20 cellular contexts compared by ENCODE assay signal in the genomic region with DNA sequence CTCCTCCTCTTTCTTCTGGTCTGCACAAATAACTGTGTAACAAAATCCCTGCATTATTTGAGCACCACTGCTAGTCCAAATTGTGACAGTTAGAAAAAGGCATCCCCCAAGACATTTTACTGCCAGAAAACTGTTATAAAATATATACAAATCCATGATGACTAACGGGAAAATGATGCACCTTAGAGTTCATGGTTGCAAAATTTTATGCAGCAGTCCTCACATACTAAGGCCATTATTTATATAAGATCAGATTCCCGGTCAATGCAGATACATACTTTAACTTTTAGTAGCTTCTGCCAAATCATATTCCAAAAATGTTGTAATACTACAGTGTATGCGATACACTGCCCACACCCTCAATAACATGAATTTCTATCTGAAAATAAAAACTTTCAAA.
DNase-seq lines count a peak whose midpoint lies in the region; ATAC-seq and TF ChIP-seq lines count a peak whose summit lies in the region.
"Had no signal": no experiment of that assay in that cellular context is flagged by ENCODE, and none has a peak within 500 bp of the region (broad histone marks: within the 10 kb centered on the region; RNA-seq: fewer than 3 reads in every experiment).

No MANE protein-coding gene starts in this region.

- H3K4me3 ChIP-seq in left ventricle myocardium inferior (no peak overlapping the region), heart left ventricle (no peak overlapping the region), fibroblast of the aortic adventitia (ENCODE audit: low read depth, low read length) (no peak overlapping the region)
- H3K4me3 ChIP-seq: tibial nerve had no signal

- H3K4me1 ChIP-seq in left ventricle myocardium inferior (peaks cover 22% of the 10 kb centered on the region), heart left ventricle (peaks cover 0 to 29% (median 14%) of the 10 kb centered on the region in 12 donors)

- H3K27me3 ChIP-seq in left ventricle myocardium inferior (ENCODE audit: low read depth) (no peaks in the 10 kb centered on the region), heart left ventricle (no peaks in the 10 kb centered on the region)
- H3K27me3 ChIP-seq: tibial nerve had no signal

- ATAC-seq in heart left ventricle (no peak), HG03280 (IDR thresholded peaks at IDR 0.05; ENCODE audit: unreplicated experiment) (no peak), HG03045 (IDR thresholded peaks at IDR 0.05; ENCODE audit: unreplicated experiment) (no peak), GM21390 (IDR thresholded peaks at IDR 0.05; ENCODE audit: unreplicated experiment) (no peak)
- ATAC-seq: left ventricle myocardium superior; stimulated activated effector memory CD8-positive, alpha-beta T cell treated with anti-CD3 and anti-CD28 coated beads, Interleukin-12 subunit alpha, Interleukin-12 subunit beta, amount 100 ng/mL, for 72 hours had no signal

- TF ChIP-seq CTCF in left ventricle myocardium inferior (IDR thresholded peaks at IDR 0.05; ENCODE audit: borderline replicate concordance) = no peak
- TF ChIP-seq CTCF in heart left ventricle (IDR thresholded peaks at IDR 0.05) = no peak
- TF ChIP-seq CTCF in fibroblast of the aortic adventitia (IDR thresholded peaks at IDR 0.05; ENCODE audit: insufficient read depth, low read length) = no peak

- intact Hi-C loops in left ventricle myocardium inferior (cut with micrococcal nuclease) (no loop called here), heart left ventricle (cut with DNase I) (no loop called here)

- H3K36me3 ChIP-seq in left ventricle myocardium inferior (no peaks in the 10 kb centered on the region), heart left ventricle (no peaks in the 10 kb centered on the region)
- H3K36me3 ChIP-seq: tibial nerve had no signal

- H3K9me3 ChIP-seq in left ventricle myocardium inferior (replicated peaks) = no peaks in the 10 kb centered on the region
- no peaks in the 10 kb centered on the region for H3K9me3 ChIP-seq in heart left ventricle
- H3K9me3 ChIP-seq: tibial nerve had no signal

- peak overlapping the region; percentile 11 for H3K27ac ChIP-seq in left ventricle myocardium inferior (replicated peaks)
- peak overlapping the region in 3 of 12 donors; percentile 8 to 53 (median 9) for H3K27ac ChIP-seq in heart left ventricle
- H3K27ac ChIP-seq: HL-60, tibial nerve had no signal

- DNase-seq in left ventricle myocardium inferior (no peak), heart left ventricle (no peak), amniotic epithelial cell (ENCODE audit: low read depth) (peak; percentile 84), fibroblast of the aortic adventitia (ENCODE audit: low read depth) (peak; percentile 96)
- DNase-seq in activated CD4-positive, alpha-beta T cell treated with anti-CD3 and anti-CD28 coated beads for 4 hours = no peak
- DNase-seq: activated gamma-delta T cell treated with Interleukin-2 at 50 U/mL for 16 hours; effector CD4-positive, alpha-beta T cell; foreskin melanocyte; Karpas-422; left ventricle myocardium superior; NCI-H1417 treated with DMSO at 0.1 percent for 48 hours; posterior cingulate gyrus; SHP77; T-helper 2 cell had no signal

- WGBS in heart left ventricle, 4 donors = 65 to 74% (median 70%) methylated on average over 3 of the region's 3 CpGs

- TF ChIP-seq POLR2A in heart left ventricle (IDR thresholded peaks at IDR 0.05) = no peak

Comparison
In these comparisons a context has a peak if more than half of its experiments do, and no peak if none do; other contexts are left out.
1. DNase-seq: peak in amniotic epithelial cell (single experiment) and fibroblast of the aortic adventitia (single experiment); none in left ventricle myocardium inferior (single experiment), heart left ventricle (0 of 5) and activated CD4-positive, alpha-beta T cell treated with anti-CD3 and anti-CD28 coated beads for 4 hours (0 of 2).